ENCODE assay signal across 9 cellular contexts in genomic region chr15:68279779-68280745, GRCh38. TPM values are rescaled to one million over a fixed set of nuclear protein-coding genes. Genes with fewer than 3 reads are reported as not detected.
DNase-seq lines count a peak whose midpoint lies in the region; ATAC-seq and TF ChIP-seq lines count a peak whose summit lies in the region.
"Had no signal": no experiment of that assay in that cellular context is flagged by ENCODE, and none has a peak within 500 bp of the region (broad histone marks: within the 10 kb centered on the region; RNA-seq: fewer than 3 reads in every experiment).

No MANE protein-coding gene starts in this region.

- WGBS in liver = 30% methylated on average over 11 of the region's 11 CpGs
- WGBS in upper lobe of left lung, 2 donors = 38% methylated on average over 11 of the region's 11 CpGs

- no peak for TF ChIP-seq RAD21 in liver (IDR thresholded peaks at IDR 0.05)

- H3K27ac ChIP-seq in cardiac muscle cell (peak overlapping the region; percentile 96), angular gyrus (ENCODE audit: low read depth, low read length) (peak overlapping the region; percentile 54), liver (ENCODE audit: low read depth in 1 of 2, low read length in 2 of 2) (peak overlapping the region in 1 of 2 donors; percentile 30), upper lobe of left lung (peak overlapping the region in 2 of 4 donors; percentile 20 to 99)

- no peak for TF ChIP-seq POLR2A in upper lobe of left lung (IDR thresholded peaks at IDR 0.05)

- ATAC-seq in Right ventricle myocardium inferior (no peak), upper lobe of left lung (ENCODE audit: low FRiP score in 2 of 2) (no peak)

- TF ChIP-seq CTCF in cardiac muscle cell (IDR thresholded peaks at IDR 0.05; ENCODE audit: low read depth, low read length) (no peak), liver (IDR thresholded peaks at IDR 0.05; ENCODE audit: low read depth, low read length, missing input control) (no peak), upper lobe of left lung (IDR thresholded peaks at IDR 0.05) (no peak)

- H3K9me3 ChIP-seq in cardiac muscle cell (ENCODE audit: low read depth) (no peaks in the 10 kb centered on the region), liver (ENCODE audit: control insufficient read depth in 4 of 4, low read length in 3 of 4) (no peaks in the 10 kb centered on the region), upper lobe of left lung (no peaks in the 10 kb centered on the region)

- intact Hi-C loops in Right ventricle myocardium inferior (cut with DNase I) = loop anchor here (5.0 kb wide), 1 partner anchor 93 kb away; no protein-coding TSS in a partner anchor

- H3K4me1 ChIP-seq in cardiac muscle cell (ENCODE audit: low read depth) = peaks cover 45% of the 10 kb centered on the region
- peaks cover 12 to 59% (median 42%) of the 10 kb centered on the region in 4 donors for H3K4me1 ChIP-seq in liver (ENCODE audit: control insufficient read depth in 4 of 4, insufficient read depth in 4 of 4, low read length in 3 of 4)
- peaks cover 48 to 70% (median 57%) of the 10 kb centered on the region in 4 donors for H3K4me1 ChIP-seq in upper lobe of left lung

- H3K36me3 ChIP-seq in cardiac muscle cell (peaks cover 9% of the 10 kb centered on the region), liver (ENCODE audit: control insufficient read depth in 4 of 4, insufficient read depth in 3 of 4, low read depth in 1 of 4, low read length in 3 of 4) (peaks cover 0 to 4% (median 2%) of the 10 kb centered on the region in 4 donors), upper lobe of left lung (peaks cover 0 to 11% (median 3%) of the 10 kb centered on the region in 4 donors)

- H3K9ac ChIP-seq in liver (ENCODE audit: low read depth in 1 of 2, low read length in 2 of 2) = peak overlapping the region; percentile 29 to 55

- no peak for TF ChIP-seq EP300 in upper lobe of left lung (IDR thresholded peaks at IDR 0.05)

- H3K27me3 ChIP-seq in cardiac muscle cell (no peaks in the 10 kb centered on the region), liver (ENCODE audit: control insufficient read depth in 4 of 4, insufficient read depth in 4 of 4, low read length in 3 of 4) (no peaks in the 10 kb centered on the region), upper lobe of left lung (no peaks in the 10 kb centered on the region)

- H3K4me3 ChIP-seq in cardiac muscle cell (peak overlapping the region; percentile 70), liver (ENCODE audit: low read depth in 1 of 3, low read length in 3 of 3) (peak overlapping the region; percentile 27 to 92 (median 89)), upper lobe of left lung (peak overlapping the region; percentile 2 to 95 (median 79))

- DNase-seq in cardiac muscle cell (ENCODE audit: low read depth in 1 of 2, low spot score in 1 of 2) (no peak), Right ventricle myocardium inferior (ENCODE audit: missing footprints) (no peak), upper lobe of left lung (no peak), iPS-NIHi11 (ENCODE audit: low spot score) (no peak), NCI-H2227 (lab: John Stamatoyannopoulos, UW; ENCODE audit: unreplicated experiment) (no peak), NCI-H128 (lab: John Stamatoyannopoulos, UW; ENCODE audit: unreplicated experiment) (no peak)
- DNase-seq: NCI-H2081 had no signal

TF ChIP-seq in liver, 16 proteins besides CTCF, POLR2A, EP300 and RAD21:
- TF ChIP-seq MAX (IDR thresholded peaks at IDR 0.05) (no peak), RXRA (IDR thresholded peaks at IDR 0.05) (no peak), HNF4G (IDR thresholded peaks at IDR 0.05) (no peak), NR2F2 (IDR thresholded peaks at IDR 0.05) (no peak), REST (IDR thresholded peaks at IDR 0.05) (no peak), TAF1 (conservative IDR thresholded peaks at IDR 0.05) (no peak), YY1 (IDR thresholded peaks at IDR 0.05) (no peak), JUND (IDR thresholded peaks at IDR 0.05) (no peak), EGR1 (IDR thresholded peaks at IDR 0.05; ENCODE audit: low read depth in 2 of 2) (no peak), HNF4A (conservative IDR thresholded peaks at IDR 0.05) (no peak), GABPA (IDR thresholded peaks at IDR 0.05 in 1 of 2, conservative IDR thresholded peaks at IDR 0.05 in 1 of 2) (no peak), FOXA1 (IDR thresholded peaks at IDR 0.05) (no peak)
TF ChIP-seq in liver: peak in this region for 0.

RNA-seq across cellular contexts. Expression of gene FEM1B, which starts 2.5 kb away (rescaled TPM):
- total RNA-seq in cardiac muscle cell (45.2 and 59.7 TPM in 2 replicates), Right ventricle myocardium inferior (48.9 TPM), liver (10 to 100 TPM; 27.7 to 39.5 TPM), upper lobe of left lung (10 to 100 TPM; 16.0 to 58.8 (median 36.9) TPM)
- polyA plus RNA-seq in cardiac muscle cell (23.0 and 29.0 TPM in 2 replicates), liver (1 to 10 TPM; 6.2 to 8.0 TPM)

RNA-seq across cellular contexts. Expression of gene CLN6, which starts 50.5 kb away (rescaled TPM):
- total RNA-seq in cardiac muscle cell (18.5 and 21.7 TPM in 2 replicates), Right ventricle myocardium inferior (7.7 TPM), liver (10 to 100 TPM; 17.4 to 21.2 TPM), upper lobe of left lung (10 to 100 TPM; 19.4 to 48.3 (median 28.7) TPM)
- polyA plus RNA-seq in cardiac muscle cell (5.6 and 6.6 TPM in 2 replicates), liver (10 to 100 TPM in 1 of 2 donors, 1 to 10 TPM in 1; 7.2 to 13.3 TPM)
